ENCODE assay signal across 8 cellular contexts in genomic region chr17:81238490-81238814, GRCh38. TPM values are rescaled to one million over a fixed set of nuclear protein-coding genes. Genes with fewer than 3 reads are reported as not detected.
DNase-seq lines count a peak whose midpoint lies in the region; ATAC-seq and TF ChIP-seq lines count a peak whose summit lies in the region.

No MANE protein-coding gene starts in this region.

- H3K36me3 ChIP-seq in CD4-positive, CD25-positive, alpha-beta regulatory T cell (ENCODE audit: control insufficient read depth, insufficient read depth, low read length), result no peaks in the 10 kb centered on the region

- H3K27ac ChIP-seq in CD4-positive, CD25-positive, alpha-beta regulatory T cell (ENCODE audit: insufficient read depth, low read length, poor library complexity, severe bottlenecking), result peak overlapping the region; percentile 66

- no peak for DNase-seq in CD4-positive, CD25-positive, alpha-beta regulatory T cell
- DNase-seq in cardiac fibroblast (ENCODE audit: low read depth in 2 of 2) (no peak), natural killer cell (no peak), hypothalamus (lab: John Stamatoyannopoulos, UW) (no peak), foreskin melanocyte (no peak), AG20443 (ENCODE audit: low spot score) (no peak)

- H3K9me3 ChIP-seq in CD4-positive, CD25-positive, alpha-beta regulatory T cell (ENCODE audit: control insufficient read depth in 2 of 2, low read length in 2 of 2), result no peaks in the 10 kb centered on the region

- H3K27me3 Mint-ChIP-seq in CD4-positive, CD25-positive, alpha-beta regulatory T cell, result no peaks in the 10 kb centered on the region
- H3K27me3 Mint-ChIP-seq in natural killer cell (ENCODE audit: low read depth in 2 of 2), result no peaks in the 10 kb centered on the region

- H3K27me3 ChIP-seq in CD4-positive, CD25-positive, alpha-beta regulatory T cell (ENCODE audit: control insufficient read depth, insufficient read depth, low read length), result no peaks in the 10 kb centered on the region

- H3K27ac Mint-ChIP-seq in CD4-positive, CD25-positive, alpha-beta regulatory T cell, result no peak overlapping the region
- H3K27ac Mint-ChIP-seq in natural killer cell, result peak overlapping the region; percentile 76 to 90

- no peak for ATAC-seq in CD4-positive, CD25-positive, alpha-beta regulatory T cell (ENCODE audit: low read depth in 2 of 2)
- ATAC-seq in HG03378 (IDR thresholded peaks at IDR 0.05; ENCODE audit: unreplicated experiment) (peak; percentile 9), natural killer cell (no peak), GM18909 (IDR thresholded peaks at IDR 0.05; ENCODE audit: poor library complexity, unreplicated experiment) (no peak)

- peaks cover 10% of the 10 kb centered on the region for H3K36me3 Mint-ChIP-seq in CD4-positive, CD25-positive, alpha-beta regulatory T cell
- no peaks in the 10 kb centered on the region for H3K36me3 Mint-ChIP-seq in natural killer cell

- H3K9me3 Mint-ChIP-seq in CD4-positive, CD25-positive, alpha-beta regulatory T cell, result no peaks in the 10 kb centered on the region
- no peaks in the 10 kb centered on the region for H3K9me3 Mint-ChIP-seq in natural killer cell

- H3K4me1 Mint-ChIP-seq in CD4-positive, CD25-positive, alpha-beta regulatory T cell, result peaks cover 5 to 46% (median 28%) of the 10 kb centered on the region in 4 donors
- peaks cover 28 to 49% of the 10 kb centered on the region in 2 donors for H3K4me1 Mint-ChIP-seq in natural killer cell

- peak overlapping the region; percentile 76 for H3K4me3 ChIP-seq in CD4-positive, CD25-positive, alpha-beta regulatory T cell (ENCODE audit: low read depth, low read length)
- H3K4me3 ChIP-seq in cardiac fibroblast (replicated peaks in 1 of 2; ENCODE audit: low read depth in 2 of 2, low read length in 2 of 2), result peak overlapping the region; percentile 85 to 86

- TF ChIP-seq CTCF in cardiac fibroblast (IDR thresholded peaks at IDR 0.05; ENCODE audit: low read depth, low read length) (no peak), natural killer cell (IDR thresholded peaks at IDR 0.05) (no peak)

- intact Hi-C loops in natural killer cell (cut with micrococcal nuclease), result no loop called here

- H3K4me3 Mint-ChIP-seq in CD4-positive, CD25-positive, alpha-beta regulatory T cell, result peak overlapping the region; percentile 87 to 99 (median 95)
- peak overlapping the region; percentile 74 for H3K4me3 Mint-ChIP-seq in natural killer cell

- peaks cover 33% of the 10 kb centered on the region for H3K4me1 ChIP-seq in CD4-positive, CD25-positive, alpha-beta regulatory T cell (ENCODE audit: control insufficient read depth, insufficient read depth, low read length, poor library complexity, severe bottlenecking)

RNA-seq across cellular contexts. Expression of gene TEPSIN, which starts 0.4 kb away (rescaled TPM):
- 113 TPM for total RNA-seq in CD4-positive, CD25-positive, alpha-beta regulatory T cell
- 1 to 10 TPM; 2.1 to 6.3 (median 5.7) TPM for polyA plus RNA-seq in CD4-positive, CD25-positive, alpha-beta regulatory T cell
- total RNA-seq in natural killer cell, result 100 to 1,000 TPM in 2 of 3 donors, 10 to 100 TPM in 1; 89.8 to 137 (median 126) TPM

RNA-seq across cellular contexts. Expression of gene NDUFAF8, which starts 0.7 kb away (rescaled TPM):
- total RNA-seq in CD4-positive, CD25-positive, alpha-beta regulatory T cell, result 34.8 TPM
- polyA plus RNA-seq in CD4-positive, CD25-positive, alpha-beta regulatory T cell, result 10 to 100 TPM; 56.9 to 83.2 (median 78.6) TPM
- total RNA-seq in natural killer cell, result 10 to 100 TPM; 28.6 to 36.4 (median 34.9) TPM

RNA-seq across cellular contexts. Expression of gene CEP131, which starts 15.7 kb away (rescaled TPM):
- total RNA-seq in CD4-positive, CD25-positive, alpha-beta regulatory T cell, result 9.9 TPM
- 1 to 10 TPM; 1.4 to 2.2 (median 2.0) TPM for polyA plus RNA-seq in CD4-positive, CD25-positive, alpha-beta regulatory T cell
- 10 to 100 TPM in 2 of 3 donors, 1 to 10 TPM in 1; 9.9 to 11.4 (median 10.0) TPM for total RNA-seq in natural killer cell

RNA-seq across cellular contexts. Expression of gene SLC38A10, which starts 56.7 kb away (rescaled TPM):
- 66.3 TPM for total RNA-seq in CD4-positive, CD25-positive, alpha-beta regulatory T cell
- 10 to 100 TPM; 38.2 to 60.1 (median 48.6) TPM for polyA plus RNA-seq in CD4-positive, CD25-positive, alpha-beta regulatory T cell
- total RNA-seq in natural killer cell, result 100 to 1,000 TPM in 1 of 3 donors, 10 to 100 TPM in 2; 72.2 to 104 (median 90.5) TPM

Comparison
In these comparisons a context has a peak if more than half of its experiments do, and no peak if none do; other contexts are left out.
1. H3K27ac Mint-ChIP-seq: peak in natural killer cell (2 of 2); none in CD4-positive, CD25-positive, alpha-beta regulatory T cell (0 of 3).